In genomic region chr3:174335324-174335723, GRCh38 we compare ENCODE assay signal across 30 cellular contexts.
"Had no signal": no experiment of that assay in that cellular context is flagged by ENCODE, and none has a peak within 500 bp of the region (broad histone marks: within the 10 kb centered on the region; RNA-seq: fewer than 3 reads in every experiment).

No MANE protein-coding gene starts in this region.

- DNase-seq: natural killer cell; occipital lobe; ovary; posterior cingulate gyrus; psoas muscle; right cardiac atrium; spleen; stimulated activated CD4-positive, alpha-beta T cell treated with anti-CD3 and anti-CD28 coated beads, Interleukin-12 subunit alpha, Interleukin-12 subunit beta, amount 100 ng/mL, for 4 hours; stimulated activated CD4-positive, alpha-beta T cell treated with anti-CD3 and anti-CD28 coated beads, Interleukin-1b, Interleukin-23, amount 100 ng/mL, for 48 hours; stimulated activated CD4-positive, alpha-beta T cell treated with anti-CD3 and anti-CD28 coated beads, Interleukin-4, amount 100 ng/mL, for 1 hour; stimulated activated CD4-positive, alpha-beta T cell treated with anti-CD3 and anti-CD28 coated beads, Interleukin-4, amount 100 ng/mL, for 4 hours; stimulated activated CD8-positive, alpha-beta memory T cell treated with anti-CD3 and anti-CD28 coated beads, Interleukin-4, amount 100 ng/mL, for 48 hours; stimulated activated naive CD4-positive, alpha-beta T cell; stomach; thyroid gland; trophoblast cell; upper lobe of left lung had no signal

- H3K27me3 Mint-ChIP-seq: progenitor cell of endocrine pancreas; stimulated activated memory B cell treated with anti-CD40 and anti-IgM and Interleukin-4, amounts not matched to agents 10 μg/mL and 1 μg/mL and 100 μg/mL, for 72 hours; stimulated activated naive CD8-positive, alpha-beta T cell treated with anti-CD3 and anti-CD28 coated beads, Interleukin-15, Interleukin-2, amounts not matched to agents 100 ng/mL and 50 ng/mL, for 24 hours had no signal

- H3K36me3 ChIP-seq: neural progenitor cell, ovary, spleen, stomach, thoracic aorta, thyroid gland, tibial nerve, upper lobe of left lung, vagina had no signal

- H3K36me3 Mint-ChIP-seq: natural killer cell; neural progenitor cell; stimulated activated memory B cell treated with anti-CD40 and anti-IgM and Interleukin-4, amounts not matched to agents 10 μg/mL and 1 μg/mL and 100 μg/mL, for 72 hours had no signal

- H3K9me3 ChIP-seq: ovary, psoas muscle, spleen, stomach, thoracic aorta, thyroid gland, tibial nerve, upper lobe of left lung, vagina had no signal

- H3K79me2 ChIP-seq: parathyroid adenoma had no signal

- H3K4me2 ChIP-seq: neural progenitor cell, smooth muscle cell had no signal

- H3K27ac Mint-ChIP-seq: natural killer cell; nephron; neural progenitor cell; progenitor cell of endocrine pancreas; stimulated activated memory B cell treated with anti-CD40 and anti-IgM and Interleukin-4, amounts not matched to agents 10 μg/mL and 1 μg/mL and 100 μg/mL, for 72 hours; stimulated activated naive CD8-positive, alpha-beta T cell treated with anti-CD3 and anti-CD28 coated beads, Interleukin-15, Interleukin-2, amounts not matched to agents 100 ng/mL and 50 ng/mL, for 24 hours had no signal

- FAIRE-seq: urothelium cell line had no signal

- H3K9ac ChIP-seq: neural progenitor cell, parathyroid adenoma had no signal

- H2AFZ ChIP-seq: neural progenitor cell, parathyroid adenoma had no signal

- H3K4me1 Mint-ChIP-seq: natural killer cell; neural progenitor cell; stimulated activated memory B cell treated with anti-CD40 and anti-IgM and Interleukin-4, amounts not matched to agents 10 μg/mL and 1 μg/mL and 100 μg/mL, for 72 hours had no signal

- H3K4me3 ChIP-seq: neural progenitor cell, ovary, psoas muscle, skin epidermis, smooth muscle cell, spleen, stomach, thoracic aorta, thyroid gland, tibial nerve, upper lobe of left lung, vagina had no signal

- ATAC-seq: natural killer cell; psoas muscle; right cardiac atrium; sciatic nerve; stimulated activated memory B cell treated with anti-CD40 and anti-IgM and Interleukin-4, amounts not matched to agents 10 μg/mL and 1 μg/mL and 100 μg/mL, for 72 hours had no signal

- H3K4me1 ChIP-seq: neural progenitor cell, parathyroid adenoma, psoas muscle, thyroid gland, tibial nerve, upper lobe of left lung, vagina had no signal

- H3K9me3 Mint-ChIP-seq: neural progenitor cell had no signal

- H3K27ac ChIP-seq: neural progenitor cell, ovary, parathyroid adenoma, psoas muscle, spleen, stomach, thoracic aorta, thyroid gland, tibial nerve, upper lobe of left lung, vagina had no signal

- H3K4me3 Mint-ChIP-seq: natural killer cell; nephron; neural progenitor cell; stimulated activated memory B cell treated with anti-CD40 and anti-IgM and Interleukin-4, amounts not matched to agents 10 μg/mL and 1 μg/mL and 100 μg/mL, for 72 hours; stimulated activated naive CD8-positive, alpha-beta T cell treated with anti-CD3 and anti-CD28 coated beads, Interleukin-15, Interleukin-2, amounts not matched to agents 100 ng/mL and 50 ng/mL, for 24 hours had no signal

- H3K27me3 ChIP-seq: neural progenitor cell, ovary, spleen, stomach, thyroid gland, tibial nerve, upper lobe of left lung, vagina had no signal
